ENCODE assay signal across 8 cellular contexts in the genomic region with DNA sequence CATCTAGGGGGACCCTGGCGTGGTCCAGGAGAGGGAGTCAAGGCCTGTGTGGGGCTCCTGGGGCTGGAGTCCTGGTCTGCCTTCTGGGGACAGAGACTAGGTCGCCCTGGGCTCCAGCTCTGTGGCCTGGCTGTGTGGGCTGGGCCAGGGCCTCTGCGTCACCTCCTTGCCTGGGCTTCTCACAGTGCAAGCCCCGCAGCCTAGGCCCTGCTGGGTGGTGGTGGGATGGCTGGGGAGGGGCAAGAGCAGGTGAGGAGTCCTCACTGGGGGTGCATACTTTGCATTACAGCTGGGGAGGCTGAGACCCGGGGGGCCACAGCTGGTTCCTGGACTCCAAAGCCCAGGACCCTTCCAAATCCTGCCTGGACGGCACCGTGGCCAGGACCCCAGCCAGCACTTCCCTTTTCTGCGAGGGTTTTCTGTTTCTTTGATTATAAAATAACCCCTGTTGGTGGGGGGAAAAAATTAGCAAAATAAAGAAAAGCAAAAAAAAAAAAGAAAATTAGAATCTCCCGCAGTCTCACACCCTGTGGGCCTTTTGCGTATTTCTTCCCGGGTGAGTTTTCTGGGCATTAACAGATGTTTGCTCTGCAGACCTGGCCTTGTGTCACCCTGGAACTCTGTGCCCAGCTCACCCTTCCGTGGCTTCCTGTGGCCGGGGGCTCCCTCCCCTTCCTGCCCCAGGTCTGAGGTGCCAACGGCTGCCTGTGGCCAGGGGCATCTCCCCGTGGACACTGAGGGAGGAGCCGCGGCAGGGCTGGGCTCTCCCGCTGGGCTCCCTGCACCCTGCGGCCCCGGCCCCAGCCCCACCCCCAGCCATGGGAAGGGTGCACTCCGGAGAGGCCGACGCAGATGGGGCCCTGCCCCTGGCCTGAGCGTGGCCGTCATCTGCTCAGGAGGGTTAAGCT. TPM values are rescaled to one million over a fixed set of nuclear protein-coding genes. Genes with fewer than 3 reads are reported as not detected.
DNase-seq lines count a peak whose midpoint lies in the region; ATAC-seq and TF ChIP-seq lines count a peak whose summit lies in the region.

No MANE protein-coding gene starts in this region.

- no peaks in the 10 kb centered on the region for H3K36me3 Mint-ChIP-seq in activated CD8-positive, alpha-beta T cell treated with anti-CD3 and anti-CD28 coated beads for 36 hours (ENCODE audit: low read depth)
- no peaks in the 10 kb centered on the region for H3K36me3 Mint-ChIP-seq in mesothelial cell of epicardium

- no peak for TF ChIP-seq CTCF in activated CD8-positive, alpha-beta T cell treated with anti-CD3 and anti-CD28 coated beads for 36 hours (IDR thresholded peaks at IDR 0.05)
- no peak for TF ChIP-seq CTCF in mesothelial cell of epicardium (IDR thresholded peaks at IDR 0.05; ENCODE audit: unreplicated experiment)
- no peak for TF ChIP-seq CTCF in foreskin keratinocyte (conservative IDR thresholded peaks at IDR 0.05)

- peaks cover 25% of the 10 kb centered on the region for H3K4me1 ChIP-seq in foreskin keratinocyte

- intact Hi-C loops in activated CD8-positive, alpha-beta T cell treated with anti-CD3 and anti-CD28 coated beads for 36 hours (cut with micrococcal nuclease) = no loop called here

- POLR2A ChIA-PET in activated CD8-positive, alpha-beta T cell treated with anti-CD3 and anti-CD28 coated beads for 36 hours (lab: Charles Lee) = interaction anchor here (1.2 to 2.7 kb wide), 4 partner anchors 8 to 27 kb away, joined by 3 to 14 read pairs (median 4); no protein-coding TSS in a partner anchor

- H3K4me3 Mint-ChIP-seq in activated CD8-positive, alpha-beta T cell treated with anti-CD3 and anti-CD28 coated beads for 36 hours = no peak overlapping the region
- no peak overlapping the region for H3K4me3 Mint-ChIP-seq in mesothelial cell of epicardium

- H3K27ac Mint-ChIP-seq in activated CD8-positive, alpha-beta T cell treated with anti-CD3 and anti-CD28 coated beads for 36 hours = no peak overlapping the region
- peak overlapping the region; percentile 87 for H3K27ac Mint-ChIP-seq in mesothelial cell of epicardium

- CTCF ChIA-PET in activated CD8-positive, alpha-beta T cell treated with anti-CD3 and anti-CD28 coated beads for 36 hours (lab: Charles Lee) = interaction anchor here (1.0 to 1.4 kb wide), 3 partner anchors 10 to 26 kb away, joined by 3 to 7 read pairs (median 5); no protein-coding TSS in a partner anchor

- ATAC-seq in GM18498 (IDR thresholded peaks at IDR 0.05; ENCODE audit: unreplicated experiment) (peak; percentile 32), HG03460 (IDR thresholded peaks at IDR 0.05; ENCODE audit: unreplicated experiment) (peak; percentile 20), foreskin keratinocyte (no peak), GM18517 (IDR thresholded peaks at IDR 0.05; ENCODE audit: unreplicated experiment) (no peak)
- ATAC-seq in activated CD8-positive, alpha-beta T cell treated with anti-CD3 and anti-CD28 coated beads for 36 hours = peak; percentile 32

- no peak for DNase-seq in activated CD8-positive, alpha-beta T cell treated with anti-CD3 and anti-CD28 coated beads for 36 hours
- DNase-seq in mesothelial cell of epicardium (ENCODE audit: low spot score in 2 of 2, unreplicated experiment in 2 of 2) = no peak
- DNase-seq in Ammon's horn (ENCODE audit: low spot score) = no peak
- DNase-seq in foreskin keratinocyte = no peak
- DNase-seq in NCI-H187 treated with DMSO at 0.1 percent for 48 hours (lab: John Stamatoyannopoulos, UW) = no peak

- H3K9me3 Mint-ChIP-seq in activated CD8-positive, alpha-beta T cell treated with anti-CD3 and anti-CD28 coated beads for 36 hours = no peaks in the 10 kb centered on the region
- H3K9me3 Mint-ChIP-seq in mesothelial cell of epicardium = no peaks in the 10 kb centered on the region

- no peaks in the 10 kb centered on the region for H3K27me3 ChIP-seq in foreskin keratinocyte

- peaks cover 26% of the 10 kb centered on the region for H3K4me1 Mint-ChIP-seq in activated CD8-positive, alpha-beta T cell treated with anti-CD3 and anti-CD28 coated beads for 36 hours (ENCODE audit: low read depth)
- peaks cover 56% of the 10 kb centered on the region for H3K4me1 Mint-ChIP-seq in mesothelial cell of epicardium

- no peaks in the 10 kb centered on the region for H3K27me3 Mint-ChIP-seq in activated CD8-positive, alpha-beta T cell treated with anti-CD3 and anti-CD28 coated beads for 36 hours
- no peaks in the 10 kb centered on the region for H3K27me3 Mint-ChIP-seq in mesothelial cell of epicardium (ENCODE audit: low read depth)

- no peak overlapping the region for H3K27ac ChIP-seq in foreskin keratinocyte

RNA-seq across cellular contexts. Expression of a gene that starts 23.7 kb away (rescaled TPM):
- total RNA-seq in activated CD8-positive, alpha-beta T cell treated with anti-CD3 and anti-CD28 coated beads for 36 hours = 1 to 10 TPM; 6.0 to 6.6 TPM
- 23.9 to 24.7 TPM (median 24.2 TPM) in 3 replicates for total RNA-seq in mesothelial cell of epicardium
- 10.5 and 12.5 TPM in 2 replicates for total RNA-seq in foreskin keratinocyte
- 11.0 and 14.0 TPM in 2 replicates for polyA plus RNA-seq in foreskin keratinocyte

Comparison
In these comparisons a context has a peak if more than half of its experiments do, and no peak if none do; other contexts are left out.
1. ATAC-seq: peak in GM18498 (single experiment), HG03460 (single experiment) and activated CD8-positive, alpha-beta T cell treated with anti-CD3 and anti-CD28 coated beads for 36 hours (single experiment); none in foreskin keratinocyte (single experiment) and GM18517 (single experiment).